ENCODE assay signal across 19 cellular contexts in the genomic region with DNA sequence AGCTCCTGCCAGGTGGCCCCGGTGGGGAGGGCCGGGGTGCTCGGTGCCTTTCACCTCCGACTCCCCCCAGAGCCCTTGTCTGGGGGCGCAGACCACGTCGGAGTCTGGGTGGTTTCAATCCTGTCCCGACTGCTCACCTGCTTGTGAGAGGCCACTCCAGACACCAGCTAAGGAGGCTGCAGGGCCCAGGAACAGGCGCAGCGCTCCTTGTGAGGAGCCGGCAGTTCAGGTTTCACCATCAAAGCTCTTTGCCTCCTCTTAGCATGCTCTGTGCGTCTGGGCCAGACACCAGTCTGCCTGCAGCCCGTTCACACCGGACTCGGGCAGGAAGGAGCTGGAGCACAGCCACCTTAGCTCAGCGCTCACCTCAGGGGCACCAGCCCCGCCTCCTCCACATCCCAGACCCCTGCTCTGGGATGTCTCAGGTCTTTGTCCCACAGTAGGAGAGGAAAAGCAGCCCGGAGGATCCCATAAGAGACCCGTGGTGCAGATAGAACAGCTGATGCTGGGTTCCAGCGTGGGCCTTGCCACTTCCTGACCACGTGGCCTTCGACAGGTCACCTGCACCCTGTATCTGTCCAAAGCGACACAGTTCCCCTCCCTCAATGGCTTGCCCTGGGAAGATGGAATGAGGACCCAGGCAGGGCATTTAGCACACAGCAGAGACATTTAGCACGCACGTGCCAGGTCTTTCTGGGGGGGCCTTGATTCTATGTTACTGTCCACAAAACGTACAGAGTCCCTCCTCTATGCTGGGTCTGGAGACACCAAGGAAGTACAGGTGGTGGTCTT.
DNase-seq lines count a peak whose midpoint lies in the region; ATAC-seq, FAIRE-seq and TF ChIP-seq lines count a peak whose summit lies in the region.
"Had no signal": no experiment of that assay in that cellular context is flagged by ENCODE, and none has a peak within 500 bp of the region (broad histone marks: within the 10 kb centered on the region; RNA-seq: fewer than 3 reads in every experiment).

No MANE protein-coding gene starts in this region.

- no peak overlapping the region for H2BK5ac ChIP-seq in neuronal stem cell (ENCODE audit: low read length)

- H3K27me3 ChIP-seq in HepG2 (ENCODE audit: control insufficient read depth in 1 of 2, insufficient read depth in 2 of 2, low read length in 2 of 2) (no peaks in the 10 kb centered on the region), right lobe of liver (no peaks in the 10 kb centered on the region), neuronal stem cell (ENCODE audit: control insufficient read depth in 3 of 3, insufficient read depth in 3 of 3, low read depth in 1 of 3, low read length in 3 of 3) (no peaks in the 10 kb centered on the region)
- no peaks in the 10 kb centered on the region for H3K27me3 ChIP-seq in effector memory CD4-positive, alpha-beta T cell (replicated peaks; ENCODE audit: control insufficient read depth, insufficient read depth, low read length, poor library complexity, severe bottlenecking)
- H3K27me3 ChIP-seq: MG63, SJCRH30 had no signal

- in situ Hi-C loops in HepG2 (cut with HindIII; ENCODE audit: extremely low pct_ligation_motif_present, low pct_unique_long_range_greater_than_20kb): no loop called here

- H2AFZ ChIP-seq in HepG2 (ENCODE audit: low read length): no peak overlapping the region
- H2AFZ ChIP-seq in neuronal stem cell (ENCODE audit: low read length): no peak overlapping the region

- no peak overlapping the region for H3K9ac ChIP-seq in HepG2 (ENCODE audit: insufficient read depth, low read depth, low read length)
- no peak overlapping the region for H3K9ac ChIP-seq in neuronal stem cell (ENCODE audit: low read depth, low read length, poor library complexity)

- H3K79me2 ChIP-seq in HepG2 (ENCODE audit: insufficient read depth, low read length): no peaks in the 10 kb centered on the region

- WGBS in HepG2 (ENCODE audit: low lambda C conversion rate): 100% methylated on average over 9 of the region's 26 CpGs
- WGBS in right lobe of liver (ENCODE audit: insufficient coverage, low coverage, low lambda C conversion rate, missing lambda C conversion rate): 74% methylated on average over 4 of the region's 26 CpGs
- WGBS in neuronal stem cell (ENCODE audit: extremely low coverage in 2 of 2, insufficient read length in 2 of 2, insufficient replicate concordance in 1 of 2), 2 donors: no CpG with 5 or more reads among the region's 26 CpGs

- CTCF ChIA-PET in HepG2 (lab: Yijun Ruan, JAX; ENCODE audit: low intra/inter-chr PET ratio, low total read pairs): no interaction called here
- CTCF ChIA-PET in activated CD8-positive, alpha-beta T cell treated with anti-CD3 and anti-CD28 coated beads for 36 hours (lab: Charles Lee): interaction anchor here (0.9 to 12.6 kb wide), 4 partner anchors 7 to 62 kb away, joined by 3 to 99 read pairs (median 36); no protein-coding TSS in a partner anchor

- no peak overlapping the region for H3K14ac ChIP-seq in neuronal stem cell (ENCODE audit: low read length)

- no peak overlapping the region for H3K23ac ChIP-seq in neuronal stem cell (ENCODE audit: low read depth, low read length, poor library complexity)

- peaks cover 5% of the 10 kb centered on the region for H3K4me1 Mint-ChIP-seq in glutamatergic neuron (ENCODE audit: low read depth, unreplicated experiment)
- H3K4me1 Mint-ChIP-seq in activated CD8-positive, alpha-beta T cell treated with anti-CD3 and anti-CD28 coated beads for 36 hours (ENCODE audit: low read depth): no peaks in the 10 kb centered on the region

- H3K36me3 ChIP-seq in HepG2 (replicated peaks in 1 of 2; ENCODE audit: control insufficient read depth in 1 of 2, insufficient read depth in 2 of 2, low read length in 2 of 2): peaks cover 2 to 7% of the 10 kb centered on the region in 2 experiments; a peak in 1 of 5 replicates
- H3K36me3 ChIP-seq in right lobe of liver: peaks cover 0 to 6% (median 0%) of the 10 kb centered on the region in 4 donors
- H3K36me3 ChIP-seq in neuronal stem cell (replicated peaks in 1 of 2; ENCODE audit: control insufficient read depth in 2 of 2, insufficient read depth in 2 of 2, low read length in 2 of 2): peaks cover 7 to 8% of the 10 kb centered on the region in 2 donors
- H3K36me3 ChIP-seq in effector memory CD4-positive, alpha-beta T cell (ENCODE audit: control insufficient read depth, insufficient read depth, low read length): no peaks in the 10 kb centered on the region
- H3K36me3 ChIP-seq: MG63, SJCRH30 had no signal

- no peak overlapping the region for H2BK120ac ChIP-seq in neuronal stem cell (ENCODE audit: low read depth, low read length)

- DNase-seq in HepG2 (ENCODE audit: low spot score) (no peak), right lobe of liver (no peak), glutamatergic neuron (peak; percentile 16), neuronal stem cell (ENCODE audit: low spot score) (no peak), DMS153 (lab: John Stamatoyannopoulos, UW) (no peak), NCI-H2196 (lab: John Stamatoyannopoulos, UW; ENCODE audit: unreplicated experiment) (no peak)
- no peak for DNase-seq in effector memory CD4-positive, alpha-beta T cell
- DNase-seq in activated CD8-positive, alpha-beta T cell treated with anti-CD3 and anti-CD28 coated beads for 36 hours: no peak
- DNase-seq: GOT3, HFFc6, IMR-90, Karpas-422, MG63, NCI-H1092, NCI-H2081 treated with DMSO at 0.1 percent for 48 hours, NCI-H69, RPMI8226 had no signal

- H3K4ac ChIP-seq in neuronal stem cell (ENCODE audit: low read length): no peak overlapping the region

- H3K4me3 Mint-ChIP-seq in glutamatergic neuron (ENCODE audit: unreplicated experiment): no peak overlapping the region
- H3K4me3 Mint-ChIP-seq in activated CD8-positive, alpha-beta T cell treated with anti-CD3 and anti-CD28 coated beads for 36 hours: no peak overlapping the region
- H3K4me3 Mint-ChIP-seq: HFFc6 had no signal

- TF ChIP-seq EP300 in HepG2 (IDR thresholded peaks at IDR 0.05; ENCODE audit: low read depth in 2 of 2, low read length in 2 of 2) (no peak), HepG2 (CRISPR knock-in tag; IDR thresholded peaks at IDR 0.05; ENCODE audit: borderline replicate concordance) (no peak)

- H3K4me2 ChIP-seq in HepG2 (ENCODE audit: low read depth, low read length) (no peak overlapping the region), neuronal stem cell (ENCODE audit: insufficient read depth, low read length, poor library complexity, severe bottlenecking) (no peak overlapping the region)

- ATAC-seq in HepG2 (no peak), right lobe of liver (no peak)
- no peak for ATAC-seq in activated CD8-positive, alpha-beta T cell treated with anti-CD3 and anti-CD28 coated beads for 36 hours

- H3K18ac ChIP-seq in neuronal stem cell (ENCODE audit: low read length): peak overlapping the region; percentile 59

- no peaks in the 10 kb centered on the region for H3K9me3 ChIP-seq in HepG2 (ENCODE audit: low read length)
- no peaks in the 10 kb centered on the region for H3K9me3 ChIP-seq in right lobe of liver
- H3K9me3 ChIP-seq in neuronal stem cell (replicated peaks in 1 of 2; ENCODE audit: control insufficient read depth in 2 of 2, insufficient read depth in 1 of 2, low read depth in 1 of 2, low read length in 2 of 2): no peaks in the 10 kb centered on the region
- no peaks in the 10 kb centered on the region for H3K9me3 ChIP-seq in effector memory CD4-positive, alpha-beta T cell (ENCODE audit: control insufficient read depth, low read length)
- H3K9me3 ChIP-seq: MG63, SJCRH30 had no signal

- H2AK5ac ChIP-seq in neuronal stem cell (ENCODE audit: low read depth, low read length): no peak overlapping the region

- no peak overlapping the region for H3K27ac Mint-ChIP-seq in glutamatergic neuron (ENCODE audit: unreplicated experiment)
- no peak overlapping the region for H3K27ac Mint-ChIP-seq in activated CD8-positive, alpha-beta T cell treated with anti-CD3 and anti-CD28 coated beads for 36 hours
- H3K27ac Mint-ChIP-seq: HFFc6 had no signal

- POLR2A ChIA-PET in HepG2 (lab: Yijun Ruan, JAX): no interaction called here
- POLR2A ChIA-PET in activated CD8-positive, alpha-beta T cell treated with anti-CD3 and anti-CD28 coated beads for 36 hours (lab: Charles Lee): interaction anchor here (1.1 to 1.4 kb wide), 2 partner anchors 14 to 50 kb away, joined by 3 to 4 read pairs; no protein-coding TSS in a partner anchor

- H4K8ac ChIP-seq in neuronal stem cell (ENCODE audit: low read depth, low read length): no peak overlapping the region

- no TSS peak for BruUV-seq in HepG2 (replicated peaks; lab: Mats Ljungman, UMichigan)

- H4K20me1 ChIP-seq in HepG2 (ENCODE audit: insufficient read depth, low read length): no peaks in the 10 kb centered on the region

- H3K9me3 Mint-ChIP-seq in glutamatergic neuron (ENCODE audit: unreplicated experiment): peaks cover 2% of the 10 kb centered on the region
- H3K9me3 Mint-ChIP-seq in activated CD8-positive, alpha-beta T cell treated with anti-CD3 and anti-CD28 coated beads for 36 hours: no peaks in the 10 kb centered on the region
- H3K9me3 Mint-ChIP-seq: HFFc6 had no signal

- TF ChIP-seq CTCF in HepG2 (CRISPR knock-in tag; IDR thresholded peaks at IDR 0.05) (no peak), right lobe of liver (IDR thresholded peaks at IDR 0.05) (no peak), glutamatergic neuron (IDR thresholded peaks at IDR 0.05; ENCODE audit: partially characterized antibody, unreplicated experiment) (no peak)
- TF ChIP-seq CTCF in activated CD8-positive, alpha-beta T cell treated with anti-CD3 and anti-CD28 coated beads for 36 hours (IDR thresholded peaks at IDR 0.05): no peak

- H4K91ac ChIP-seq in neuronal stem cell (ENCODE audit: low read depth, low read length, poor library complexity): no peak overlapping the region

- no peak overlapping the region for H3K4me3 ChIP-seq in HepG2 (replicated peaks in 1 of 3; ENCODE audit: insufficient read depth in 1 of 3, low read depth in 2 of 3, low read length in 3 of 3)
- H3K4me3 ChIP-seq in right lobe of liver: no peak overlapping the region
- no peak overlapping the region for H3K4me3 ChIP-seq in neuronal stem cell (ENCODE audit: low read length in 2 of 2)
- no peak overlapping the region for H3K4me3 ChIP-seq in effector memory CD4-positive, alpha-beta T cell (ENCODE audit: insufficient read depth, low read depth, low read length, poor library complexity, severe bottlenecking)
- H3K4me3 ChIP-seq: MG63, SJCRH30 had no signal

- FAIRE-seq in HepG2 (lab: Jason Lieb, UNC): no peak
- FAIRE-seq: GM12892 had no signal

- H3K27ac ChIP-seq in HepG2 (ENCODE audit: extremely low read length, insufficient read depth, low read length): no peak overlapping the region
- no peak overlapping the region for H3K27ac ChIP-seq in right lobe of liver
- H3K27ac ChIP-seq in neuronal stem cell (replicated peaks; ENCODE audit: low read length): no peak overlapping the region
- no peak overlapping the region for H3K27ac ChIP-seq in effector memory CD4-positive, alpha-beta T cell (ENCODE audit: insufficient read depth, low read length, poor library complexity, severe bottlenecking)
- H3K27ac ChIP-seq: SJCRH30 had no signal

- no peak overlapping the region for H2BK12ac ChIP-seq in neuronal stem cell (ENCODE audit: low read length)

- TF ChIP-seq POLR2A in HepG2 (IDR thresholded peaks at IDR 0.05; ENCODE audit: insufficient read depth in 1 of 2, low read depth in 2 of 2, low read length in 2 of 2) (no peak), right lobe of liver (IDR thresholded peaks at IDR 0.05) (no peak)

- no peak overlapping the region for H2BK15ac ChIP-seq in neuronal stem cell (ENCODE audit: low read length)

- peaks cover 12% of the 10 kb centered on the region for H3K27me3 Mint-ChIP-seq in glutamatergic neuron (ENCODE audit: unreplicated experiment)
- H3K27me3 Mint-ChIP-seq in activated CD8-positive, alpha-beta T cell treated with anti-CD3 and anti-CD28 coated beads for 36 hours: peaks cover 7% of the 10 kb centered on the region

- peaks cover 3% of the 10 kb centered on the region for H3K79me1 ChIP-seq in neuronal stem cell (ENCODE audit: low read depth, low read length)

- H3K4me1 ChIP-seq in HepG2 (ENCODE audit: insufficient read depth, low read length): peaks cover 10% of the 10 kb centered on the region
- H3K4me1 ChIP-seq in right lobe of liver: no peaks in the 10 kb centered on the region
- H3K4me1 ChIP-seq in neuronal stem cell (ENCODE audit: control insufficient read depth in 2 of 2, insufficient read depth in 1 of 2, low read depth in 1 of 2, low read length in 2 of 2): peaks cover 0 to 2% of the 10 kb centered on the region in 2 donors
- no peaks in the 10 kb centered on the region for H3K4me1 ChIP-seq in effector memory CD4-positive, alpha-beta T cell (ENCODE audit: control insufficient read depth, insufficient read depth, low read length, poor library complexity, severe bottlenecking)

- H3K36me3 Mint-ChIP-seq in glutamatergic neuron (ENCODE audit: unreplicated experiment): peaks cover 8% of the 10 kb centered on the region
- no peaks in the 10 kb centered on the region for H3K36me3 Mint-ChIP-seq in activated CD8-positive, alpha-beta T cell treated with anti-CD3 and anti-CD28 coated beads for 36 hours (ENCODE audit: low read depth)

- intact Hi-C loops in HepG2 (cut with micrococcal nuclease; ENCODE audit: unreplicated experiment): no loop called here
- intact Hi-C loops in right lobe of liver (cut with DNase I): loop anchor here in 1 of 2 donors (10.0 kb wide), 1 partner anchor 267 kb away; no protein-coding TSS in a partner anchor
- intact Hi-C loops in activated CD8-positive, alpha-beta T cell treated with anti-CD3 and anti-CD28 coated beads for 36 hours (cut with micrococcal nuclease): no loop called here

- TF ChIP-seq RAD21 in HepG2 (CRISPR knock-in tag; IDR thresholded peaks at IDR 0.05): no peak
